8 cellular contexts compared by ENCODE assay signal in genomic region chr5:891837-892389, GRCh38. TPM values are rescaled to one million over a fixed set of nuclear protein-coding genes. Genes with fewer than 3 reads are reported as not detected.
DNase-seq lines count a peak whose midpoint lies in the region; ATAC-seq, FAIRE-seq and TF ChIP-seq lines count a peak whose summit lies in the region.

No MANE protein-coding gene starts in this region.

- ATAC-seq in GM18511 (IDR thresholded peaks at IDR 0.05; ENCODE audit: unreplicated experiment) (peak; percentile 6), HG02763 (IDR thresholded peaks at IDR 0.05; ENCODE audit: unreplicated experiment) (no peak)

- H3K9me2 ChIP-seq in Loucy (replicated peaks; ENCODE audit: low read depth, low read length), result no peaks in the 10 kb centered on the region

- DNase-seq in AG04450 (ENCODE audit: low read depth, low spot score), result no peak
- peak; percentile 57 for DNase-seq in astrocyte of the hippocampus (ENCODE audit: low read depth, low spot score)
- DNase-seq in small intestine, result peak; percentile 49
- no peak for DNase-seq in cerebellar nuclear complex (lab: John Stamatoyannopoulos, UW)

- H3K36me3 ChIP-seq in Loucy (ENCODE audit: insufficient read depth, low read length) (peaks cover 25% of the 10 kb centered on the region; the same call in 1 of the 2 replicates), small intestine (ENCODE audit: control insufficient read depth in 2 of 2, insufficient read depth in 2 of 2, low read length in 2 of 2) (peaks cover 0 to 9% of the 10 kb centered on the region in 2 donors)

- H3K4me3 ChIP-seq in AG04450 (ENCODE audit: low read depth, low read length) (peak overlapping the region; percentile 97), Loucy (ENCODE audit: low read length, poor library complexity, severe bottlenecking) (peak overlapping the region; percentile 99), iPS-18c (ENCODE audit: insufficient read depth, low read depth, low read length) (peak overlapping the region; percentile 96), small intestine (ENCODE audit: low read depth in 1 of 2, low read length in 2 of 2) (peak overlapping the region; percentile 76 to 79)

- POLR2A ChIA-PET in AG04450 (lab: Yijun Ruan, JAX), result no interaction called here

- peaks cover 61% of the 10 kb centered on the region for H3K4me1 ChIP-seq in Loucy (ENCODE audit: insufficient read depth, low read length, poor library complexity, severe bottlenecking)
- peaks cover 0 to 3% of the 10 kb centered on the region in 2 donors for H3K4me1 ChIP-seq in small intestine (ENCODE audit: control insufficient read depth in 2 of 2, insufficient read depth in 1 of 2, low read depth in 1 of 2, low read length in 1 of 2)

- no peak for FAIRE-seq in small intestine (lab: Jason Lieb, UNC)

- peaks cover 70% of the 10 kb centered on the region for H3K79me2 ChIP-seq in Loucy (ENCODE audit: insufficient read depth, low read length)

- peak overlapping the region; percentile 97 for H3K9ac ChIP-seq in Loucy (ENCODE audit: low read depth, low read length, poor library complexity, severe bottlenecking)

- peaks cover 9% of the 10 kb centered on the region for H4K20me1 ChIP-seq in Loucy (ENCODE audit: insufficient read depth, low read length, poor library complexity, severe bottlenecking)

- H3K9me3 ChIP-seq in AG04450 (ENCODE audit: control insufficient read depth, insufficient read depth, low read length) (no peaks in the 10 kb centered on the region; the same call in 1 of the 2 replicates), Loucy (ENCODE audit: insufficient read depth, low read depth, low read length) (no peaks in the 10 kb centered on the region), iPS-18c (ENCODE audit: control insufficient read depth, insufficient read depth, low read length) (no peaks in the 10 kb centered on the region), small intestine (ENCODE audit: control insufficient read depth, low read depth) (no peaks in the 10 kb centered on the region)

- CTCF ChIA-PET in AG04450 (lab: Charles Lee), result interaction anchor here (0.7 to 1.2 kb wide), 2 partner anchors 10 to 30 kb away, joined by 3 to 5 read pairs; no protein-coding TSS in a partner anchor

- WGBS in small intestine, 3 donors, result 6 to 15% (median 9%) methylated on average over 25 of the region's 25 CpGs

- no peaks in the 10 kb centered on the region for H3F3A ChIP-seq in Loucy (ENCODE audit: low read depth)

- H3K27ac ChIP-seq in AG04450 (ENCODE audit: low read depth, low read length) (peak overlapping the region; percentile 25), small intestine (ENCODE audit: low read depth in 1 of 2, low read length in 1 of 2) (peak overlapping the region; percentile 89 to 96)

- peak overlapping the region; percentile 85 for H2AFZ ChIP-seq in Loucy (ENCODE audit: low read length)

- peak overlapping the region; percentile 100 for H3K4me2 ChIP-seq in Loucy (ENCODE audit: low read depth, low read length, poor library complexity, severe bottlenecking)

- H3K27me3 ChIP-seq in AG04450 (ENCODE audit: control insufficient read depth, insufficient read depth, low read length) (no peaks in the 10 kb centered on the region), Loucy (ENCODE audit: insufficient read depth, low read length, poor library complexity, severe bottlenecking) (no peaks in the 10 kb centered on the region), small intestine (ENCODE audit: control insufficient read depth in 2 of 2, insufficient read depth in 2 of 2, low read length in 2 of 2) (no peaks in the 10 kb centered on the region)

- TF ChIP-seq CTCF in AG04450 (IDR thresholded peaks at IDR 0.05; ENCODE audit: low read depth, low read length) (no peak), Loucy (conservative IDR thresholded peaks at IDR 0.05; ENCODE audit: low read length) (no peak)

RNA-seq across cellular contexts. Expression of gene BRD9, which starts 0.7 kb away (rescaled TPM):
- polyA plus RNA-seq in AG04450 (2011; rRNA removed), result 10.6 and 14.4 TPM in 2 replicates
- 14.0 and 15.6 TPM in 2 replicates for polyA minus RNA-seq in AG04450 (2011; rRNA and poly(A)+ RNA removed)
- 10 to 100 TPM; 21.2 to 53.2 (median 28.6) TPM for polyA plus RNA-seq in small intestine

RNA-seq across cellular contexts. Expression of gene TRIP13, which starts 0.8 kb away (rescaled TPM):
- polyA plus RNA-seq in AG04450 (2011; rRNA removed), result 13.8 and 14.4 TPM in 2 replicates
- polyA minus RNA-seq in AG04450 (2011; rRNA and poly(A)+ RNA removed), result 4.6 and 9.1 TPM in 2 replicates
- polyA plus RNA-seq in small intestine, result 10 to 100 TPM in 1 of 3 donors, 1 to 10 TPM in 2; 1.6 to 12.1 (median 7.4) TPM

RNA-seq across cellular contexts. Expression of gene ZDHHC11, which starts 41.1 kb away (rescaled TPM):
- 0.19 and 0.26 TPM in 2 replicates for polyA plus RNA-seq in AG04450 (2011; rRNA removed)
- 0.78 and 1.0 TPM in 2 replicates for polyA minus RNA-seq in AG04450 (2011; rRNA and poly(A)+ RNA removed)
- 1 to 10 TPM; 4.9 to 7.8 (median 5.1) TPM for polyA plus RNA-seq in small intestine

Comparison
In these comparisons a context has a peak if more than half of its experiments do, and no peak if none do; other contexts are left out.
1. DNase-seq: peak in astrocyte of the hippocampus (single experiment) and small intestine (single experiment); none in AG04450 (single experiment) and cerebellar nuclear complex (0 of 2).
2. Peak in every context shown above with its lines, with median percentiles within 50 percentile points of each other: H3K4me3 ChIP-seq.